23 cellular contexts compared by ENCODE assay signal in the genomic region with DNA sequence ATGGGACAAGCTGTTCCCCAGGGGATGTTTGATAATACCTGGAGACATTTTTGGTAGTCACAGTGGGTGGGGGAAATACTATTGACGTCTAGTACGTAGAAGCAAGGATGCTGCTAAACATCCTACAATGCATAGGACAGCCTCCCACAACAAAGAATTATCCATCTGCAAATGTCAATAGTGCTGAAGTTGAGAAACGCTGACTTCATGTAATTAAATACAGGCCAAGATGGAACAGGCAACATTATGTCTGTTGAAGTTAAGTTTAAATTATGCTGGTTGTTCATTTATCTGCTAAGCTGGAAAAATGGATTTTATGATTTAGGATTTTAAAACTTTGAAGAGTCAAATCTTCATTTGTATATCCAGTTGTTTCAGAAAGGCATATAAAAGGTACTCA.
"Had no signal": no experiment of that assay in that cellular context is flagged by ENCODE, and none has a peak within 500 bp of the region (broad histone marks: within the 10 kb centered on the region; RNA-seq: fewer than 3 reads in every experiment).

No MANE protein-coding gene starts in this region.

- H3K9me3 ChIP-seq: esophagus squamous epithelium, gastroesophageal sphincter, heart left ventricle, left lung, lower lobe of right lung had no signal

- H3K4me3 Mint-ChIP-seq: naive thymus-derived CD4-positive, alpha-beta T cell had no signal

- H3K4me1 ChIP-seq: gastroesophageal sphincter, heart left ventricle, left lung had no signal

- H3K27ac ChIP-seq: coronary artery, dorsolateral prefrontal cortex, esophagus squamous epithelium, foreskin keratinocyte, gastroesophageal sphincter, heart left ventricle, left lung, lower lobe of right lung had no signal

- H3K27ac Mint-ChIP-seq: naive thymus-derived CD4-positive, alpha-beta T cell had no signal

- H3K36me3 Mint-ChIP-seq: naive thymus-derived CD4-positive, alpha-beta T cell had no signal

- H3K27me3 ChIP-seq: esophagus squamous epithelium, foreskin keratinocyte, gastroesophageal sphincter, left lung had no signal

- DNase-seq: dermis blood vessel endothelial cell; dorsolateral prefrontal cortex; effector CD4-positive, alpha-beta T cell; effector memory CD4-positive, alpha-beta T cell; erythroblast; esophagus squamous epithelium; heart left ventricle; hippocampal formation; left cardiac atrium; left lung; left ventricle myocardium superior; lower lobe of right lung; mesendoderm; midbrain; naive thymus-derived CD4-positive, alpha-beta T cell had no signal

- H3K4me3 ChIP-seq: coronary artery, dorsolateral prefrontal cortex, esophagus squamous epithelium, gastroesophageal sphincter, heart left ventricle, left lung, lower lobe of right lung had no signal

- H3K36me3 ChIP-seq: esophagus squamous epithelium, gastroesophageal sphincter, heart left ventricle, left lung, lower lobe of right lung had no signal

- FAIRE-seq: colon, endothelial cell of umbilical vein, frontal cortex, islet of Langerhans, keratinocyte had no signal

- ATAC-seq: foreskin keratinocyte; gastroesophageal sphincter; heart left ventricle; left cardiac atrium; left ventricle myocardium superior; naive thymus-derived CD4-positive, alpha-beta T cell had no signal
